8 cellular contexts compared by ENCODE assay signal in genomic region chr15:84657748-84658079, GRCh38. TPM values are rescaled to one million over a fixed set of nuclear protein-coding genes. Genes with fewer than 3 reads are reported as not detected.
DNase-seq lines count a peak whose midpoint lies in the region; ATAC-seq and TF ChIP-seq lines count a peak whose summit lies in the region.

No MANE protein-coding gene starts in this region.

- no peak for TF ChIP-seq EP300 in neural cell (conservative IDR thresholded peaks at IDR 0.05; ENCODE audit: poor library complexity, severe bottlenecking)

- peaks cover 4% of the 10 kb centered on the region for H3K79me2 ChIP-seq in neural cell (replicated peaks; ENCODE audit: insufficient read depth, low read length)

- no peak for ATAC-seq in GM21576 (IDR thresholded peaks at IDR 0.05; ENCODE audit: unreplicated experiment)
- no peak for ATAC-seq in HG03097 (IDR thresholded peaks at IDR 0.05; ENCODE audit: low FRiP score, unreplicated experiment)

- H3K9me3 ChIP-seq in BLaER1 treated with 17β-estradiol and CSF1 and Interleukin-3, amounts not matched to agents 10 nM and 100 nM (replicated peaks in 1 of 11) = no peaks in the 10 kb centered on the region
- H3K9me3 ChIP-seq in ectodermal cell (ENCODE audit: control insufficient read depth, low read length) (no peaks in the 10 kb centered on the region), neural cell (ENCODE audit: low read length) (no peaks in the 10 kb centered on the region)

- peaks cover 0 to 13% (median 0%) of the 10 kb centered on the region in 11 experiments; a peak in 4 of 22 replicates for H4K20me1 ChIP-seq in BLaER1 treated with 17β-estradiol and CSF1 and Interleukin-3, amounts not matched to agents 10 nM and 100 nM
- no peaks in the 10 kb centered on the region for H4K20me1 ChIP-seq in neural cell (ENCODE audit: insufficient read depth)

- peak overlapping the region; percentile 71 to 85 (median 82) for H3K9ac ChIP-seq in BLaER1 treated with 17β-estradiol and CSF1 and Interleukin-3, amounts not matched to agents 10 nM and 100 nM
- peak overlapping the region; percentile 40 for H3K9ac ChIP-seq in neural cell (ENCODE audit: low read length)

- H3K4me1 ChIP-seq in BLaER1 treated with 17β-estradiol and CSF1 and Interleukin-3, amounts not matched to agents 10 nM and 100 nM = peaks cover 49 to 68% (median 60%) of the 10 kb centered on the region in 10 experiments
- peaks cover 12% of the 10 kb centered on the region for H3K4me1 ChIP-seq in ectodermal cell (ENCODE audit: control insufficient read depth, insufficient read depth, low read length)

- in situ Hi-C loops in GM13977 (cut with MboI; ENCODE audit: low pct_unique_long_range_greater_than_20kb, low sequenced_read_pairs, unreplicated experiment) = no loop called here

- H3K27me3 ChIP-seq in BLaER1 treated with 17β-estradiol and CSF1 and Interleukin-3, amounts not matched to agents 10 nM and 100 nM = no peaks in the 10 kb centered on the region
- H3K27me3 ChIP-seq in ectodermal cell (ENCODE audit: control insufficient read depth, insufficient read depth, low read length, poor library complexity, severe bottlenecking) = peaks cover 17% of the 10 kb centered on the region
- H3K27me3 ChIP-seq in neural cell (ENCODE audit: insufficient read depth, low read depth, low read length) = no peaks in the 10 kb centered on the region

- WGBS in ectodermal cell, 2 experiments = 26 to 29% methylated on average over 17 of the region's 17 CpGs

- H3F3A ChIP-seq in neural cell (ENCODE audit: insufficient read depth, low read length, poor library complexity, severe bottlenecking) = no peaks in the 10 kb centered on the region

- TF ChIP-seq CTCF in LNCaP clone FGC (IDR thresholded peaks at IDR 0.05; ENCODE audit: control insufficient read depth, extremely low read depth, insufficient read depth) = no peak
- TF ChIP-seq CTCF in neural cell (IDR thresholded peaks at IDR 0.05; ENCODE audit: poor library complexity, severe bottlenecking) = no peak
- no peak for TF ChIP-seq CTCF in GM13977 (IDR thresholded peaks at IDR 0.05; ENCODE audit: extremely low read depth, insufficient read depth, missing control alignments)

- no peak for DNase-seq in LNCaP clone FGC (ENCODE audit: low read depth)
- no peak for DNase-seq in GM13977 (ENCODE audit: low spot score)
- no peak for DNase-seq in NCI-H146 (lab: John Stamatoyannopoulos, UW)

- peaks cover under 1 to 20% (median 3%) of the 10 kb centered on the region in 11 experiments; a peak in 15 of 22 replicates for H3K36me3 ChIP-seq in BLaER1 treated with 17β-estradiol and CSF1 and Interleukin-3, amounts not matched to agents 10 nM and 100 nM
- H3K36me3 ChIP-seq in ectodermal cell (ENCODE audit: control insufficient read depth, insufficient read depth, low read length) = no peaks in the 10 kb centered on the region
- H3K36me3 ChIP-seq in neural cell (ENCODE audit: insufficient read depth, low read length) = no peaks in the 10 kb centered on the region

- H3K9me2 ChIP-seq in neural cell (ENCODE audit: insufficient read depth, low read length) = no peaks in the 10 kb centered on the region

- H3K4me3 ChIP-seq in BLaER1 treated with 17β-estradiol and CSF1 and Interleukin-3, amounts not matched to agents 10 nM and 100 nM = peak overlapping the region; percentile 56 to 74 (median 63)
- H3K4me3 ChIP-seq in LNCaP clone FGC (ENCODE audit: low read depth, low read length) = peak overlapping the region; percentile 46
- peak overlapping the region; percentile 54 for H3K4me3 ChIP-seq in ectodermal cell (ENCODE audit: insufficient read depth, low read depth, low read length)
- H3K4me3 ChIP-seq in neural cell (ENCODE audit: low read length) = peak overlapping the region; percentile 62

- H2AFZ ChIP-seq in neural cell (ENCODE audit: low read depth, low read length) = no peak overlapping the region

- H3K4me2 ChIP-seq in BLaER1 treated with 17β-estradiol and CSF1 and Interleukin-3, amounts not matched to agents 10 nM and 100 nM = peak overlapping the region; percentile 89 to 99 (median 95)
- no peak overlapping the region for H3K4me2 ChIP-seq in neural cell (ENCODE audit: low read length)

- no peak for TF ChIP-seq RAD21 in neural cell (conservative IDR thresholded peaks at IDR 0.05)

- peak overlapping the region; percentile 43 to 84 (median 78); a peak in 21 of 22 replicates for H3K27ac ChIP-seq in BLaER1 treated with 17β-estradiol and CSF1 and Interleukin-3, amounts not matched to agents 10 nM and 100 nM
- no peak overlapping the region for H3K27ac ChIP-seq in ectodermal cell (ENCODE audit: insufficient read depth, low read depth, low read length, poor library complexity, severe bottlenecking)
- no peak overlapping the region for H3K27ac ChIP-seq in neural cell (ENCODE audit: low read length)

TF ChIP-seq in neural cell, 6 proteins besides CTCF, POLR2A, EP300 and RAD21:
- no peak for TF ChIP-seq SMC3 (conservative IDR thresholded peaks at IDR 0.05; ENCODE audit: poor library complexity)
- TF ChIP-seq TAF1 (IDR thresholded peaks at IDR 0.05; ENCODE audit: low read depth) = no peak
- TF ChIP-seq, protein P1, sequence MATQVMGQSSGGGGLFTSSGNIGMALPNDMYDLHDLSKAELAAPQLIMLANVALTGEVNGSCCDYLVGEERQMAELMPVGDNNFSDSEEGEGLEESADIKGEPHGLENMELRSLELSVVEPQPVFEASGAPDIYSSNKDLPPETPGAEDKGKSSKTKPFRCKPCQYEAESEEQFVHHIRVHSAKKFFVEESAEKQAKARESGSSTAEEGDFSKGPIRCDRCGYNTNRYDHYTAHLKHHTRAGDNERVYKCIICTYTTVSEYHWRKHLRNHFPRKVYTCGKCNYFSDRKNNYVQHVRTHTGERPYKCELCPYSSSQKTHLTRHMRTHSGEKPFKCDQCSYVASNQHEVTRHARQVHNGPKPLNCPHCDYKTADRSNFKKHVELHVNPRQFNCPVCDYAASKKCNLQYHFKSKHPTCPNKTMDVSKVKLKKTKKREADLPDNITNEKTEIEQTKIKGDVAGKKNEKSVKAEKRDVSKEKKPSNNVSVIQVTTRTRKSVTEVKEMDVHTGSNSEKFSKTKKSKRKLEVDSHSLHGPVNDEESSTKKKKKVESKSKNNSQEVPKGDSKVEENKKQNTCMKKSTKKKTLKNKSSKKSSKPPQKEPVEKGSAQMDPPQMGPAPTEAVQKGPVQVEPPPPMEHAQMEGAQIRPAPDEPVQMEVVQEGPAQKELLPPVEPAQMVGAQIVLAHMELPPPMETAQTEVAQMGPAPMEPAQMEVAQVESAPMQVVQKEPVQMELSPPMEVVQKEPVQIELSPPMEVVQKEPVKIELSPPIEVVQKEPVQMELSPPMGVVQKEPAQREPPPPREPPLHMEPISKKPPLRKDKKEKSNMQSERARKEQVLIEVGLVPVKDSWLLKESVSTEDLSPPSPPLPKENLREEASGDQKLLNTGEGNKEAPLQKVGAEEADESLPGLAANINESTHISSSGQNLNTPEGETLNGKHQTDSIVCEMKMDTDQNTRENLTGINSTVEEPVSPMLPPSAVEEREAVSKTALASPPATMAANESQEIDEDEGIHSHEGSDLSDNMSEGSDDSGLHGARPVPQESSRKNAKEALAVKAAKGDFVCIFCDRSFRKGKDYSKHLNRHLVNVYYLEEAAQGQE (IDR thresholded peaks at IDR 0.05; ENCODE audit: borderline replicate concordance) = no peak
- no peak for TF ChIP-seq MXI1 (conservative IDR thresholded peaks at IDR 0.05; ENCODE audit: poor library complexity, severe bottlenecking)
- TF ChIP-seq EZH2 (IDR thresholded peaks at IDR 0.05; ENCODE audit: borderline replicate concordance, insufficient read depth, low read length, poor library complexity, severe bottlenecking) = no peak
- no peak for TF ChIP-seq POLR2AphosphoS5 (IDR thresholded peaks at IDR 0.05)

RNA-seq across cellular contexts. Expression of gene NMB, which starts 0.3 kb away (rescaled TPM):
- polyA plus RNA-seq in ectodermal cell (2013, experiment 1 of 4) = 6.2 TPM
- polyA plus RNA-seq in ectodermal cell (2013, experiment 2 of 4) = 7.2 TPM
- polyA plus RNA-seq in ectodermal cell (2013, experiment 3 of 4) = 11.4 TPM
- polyA plus RNA-seq in ectodermal cell (2013, experiment 4 of 4) = 10.7 TPM
- 3.0 and 4.7 TPM in 2 replicates for polyA plus RNA-seq in neural cell
- not detected in 2 replicates for polyA minus RNA-seq in neural cell

RNA-seq across cellular contexts. Expression of gene WDR73, which starts 3.6 kb away (rescaled TPM):
- polyA plus RNA-seq in ectodermal cell (2013, experiment 1 of 4) = 43.3 TPM
- 56.6 TPM for polyA plus RNA-seq in ectodermal cell (2013, experiment 2 of 4)
- polyA plus RNA-seq in ectodermal cell (2013, experiment 3 of 4) = 34.9 TPM
- polyA plus RNA-seq in ectodermal cell (2013, experiment 4 of 4) = 39.9 TPM
- 75.4 and 103 TPM in 2 replicates for polyA plus RNA-seq in neural cell
- 54.5 and 59.0 TPM in 2 replicates for polyA minus RNA-seq in neural cell

RNA-seq across cellular contexts. Expression of gene ZSCAN2, which starts 56.9 kb away (rescaled TPM):
- polyA plus RNA-seq in ectodermal cell (2013, experiment 1 of 4) = 15.2 TPM
- polyA plus RNA-seq in ectodermal cell (2013, experiment 2 of 4) = 12.3 TPM
- 10.8 TPM for polyA plus RNA-seq in ectodermal cell (2013, experiment 3 of 4)
- 13.1 TPM for polyA plus RNA-seq in ectodermal cell (2013, experiment 4 of 4)
- polyA plus RNA-seq in neural cell = 29.9 and 55.6 TPM in 2 replicates
- 77.4 and 83.8 TPM in 2 replicates for polyA minus RNA-seq in neural cell

RNA-seq across cellular contexts. Expression of gene SEC11A, which starts 58.2 kb away (rescaled TPM):
- polyA plus RNA-seq in ectodermal cell (2013, experiment 1 of 4) = 328 TPM
- polyA plus RNA-seq in ectodermal cell (2013, experiment 2 of 4) = 349 TPM
- polyA plus RNA-seq in ectodermal cell (2013, experiment 3 of 4) = 269 TPM
- 301 TPM for polyA plus RNA-seq in ectodermal cell (2013, experiment 4 of 4)
- 135 and 158 TPM in 2 replicates for polyA plus RNA-seq in neural cell
- 59.4 and 60.9 TPM in 2 replicates for polyA minus RNA-seq in neural cell

Comparison
In these comparisons a context has a peak if more than half of its experiments do, and no peak if none do; other contexts are left out.
1. H3K27ac ChIP-seq: peak in BLaER1 treated with 17β-estradiol and CSF1 and Interleukin-3, amounts not matched to agents 10 nM and 100 nM (11 of 11); none in ectodermal cell (single experiment) and neural cell (single experiment).
2. Peak in every context shown above with its lines, with median percentiles within 50 percentile points of each other: H3K4me3 ChIP-seq.